21 cellular contexts compared by ENCODE assay signal in the genomic region with DNA sequence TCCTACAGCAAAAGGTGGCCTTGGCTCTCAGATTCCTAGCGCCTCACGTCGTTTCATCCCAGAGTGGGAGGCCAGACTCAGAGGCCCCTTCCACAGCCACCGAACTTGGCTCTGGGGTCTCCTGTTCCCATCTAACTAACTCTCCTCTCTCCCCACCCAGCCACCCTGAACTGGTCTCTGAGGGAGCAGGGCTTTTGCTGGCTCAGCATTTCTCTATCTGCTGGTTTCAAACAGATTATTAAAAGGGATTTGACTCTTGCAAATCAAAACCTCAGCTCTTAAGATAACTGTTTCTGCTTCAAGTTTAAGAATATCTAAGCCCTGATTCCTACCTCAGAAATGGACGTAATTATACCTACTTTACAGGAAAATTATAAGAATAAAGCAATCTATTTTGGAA.
"Had no signal": no experiment of that assay in that cellular context is flagged by ENCODE, and none has a peak within 500 bp of the region (broad histone marks: within the 10 kb centered on the region; RNA-seq: fewer than 3 reads in every experiment).

No MANE protein-coding gene starts in this region.

- FAIRE-seq: HTR-8/SVneo, RCC 7860 had no signal

- H3K27ac ChIP-seq: HL-60, KMS-11, RWPE1 had no signal

- ATAC-seq: T-cell had no signal

- H3K9me3 ChIP-seq: SK-N-SH had no signal

- H3K9ac ChIP-seq: KMS-11, SK-N-SH had no signal

- DNase-seq: Kasumi-1, MM.1S, NCI-H1092 treated with DMSO at 0.1 percent for 48 hours, NCI-H1436, NCI-H187, NCI-H2029, NCI-H2081 treated with DMSO at 0.1 percent for 48 hours, NCI-H2171 treated with DMSO at 0.1 percent for 48 hours, NCI-H345, NCI-H446 treated with DMSO at 0.1 percent for 48 hours, NCI-H510A treated with DMSO at 0.1 percent for 48 hours, NCI-H526, SHP77, SK-N-SH, SW 1271, T-cell had no signal

- H3K4me2 ChIP-seq: KMS-11, SK-N-SH had no signal

- H3K9me2 ChIP-seq: SK-N-SH had no signal
